Comparison of ENCODE assay signal across 1 cellular context in the genomic region with DNA sequence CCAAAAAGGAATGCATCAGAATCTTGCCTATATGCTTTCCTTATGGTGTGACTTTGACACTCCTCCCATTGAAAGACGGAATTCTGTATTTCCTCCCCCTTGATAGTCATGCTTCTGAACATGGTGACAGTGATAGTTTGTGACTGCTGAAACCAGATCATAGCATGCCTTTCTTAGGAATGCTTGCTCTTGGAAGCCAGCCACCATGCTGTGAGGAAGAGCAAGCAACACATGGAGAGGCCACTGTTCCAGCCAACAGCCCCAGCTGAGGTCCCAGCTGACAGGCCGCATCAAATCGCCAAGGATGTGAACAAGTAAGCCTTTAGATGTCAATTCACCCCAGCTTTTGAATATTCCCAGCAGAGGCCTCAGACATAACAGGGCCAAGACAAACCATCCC.
TF ChIP-seq lines count a peak whose summit lies in the region.

No MANE protein-coding gene starts in this region.

TF ChIP-seq in SK-N-SH, 30 proteins besides CTCF, POLR2A, EP300 and RAD21 (continued from another document):
- TF ChIP-seq, protein P1, sequence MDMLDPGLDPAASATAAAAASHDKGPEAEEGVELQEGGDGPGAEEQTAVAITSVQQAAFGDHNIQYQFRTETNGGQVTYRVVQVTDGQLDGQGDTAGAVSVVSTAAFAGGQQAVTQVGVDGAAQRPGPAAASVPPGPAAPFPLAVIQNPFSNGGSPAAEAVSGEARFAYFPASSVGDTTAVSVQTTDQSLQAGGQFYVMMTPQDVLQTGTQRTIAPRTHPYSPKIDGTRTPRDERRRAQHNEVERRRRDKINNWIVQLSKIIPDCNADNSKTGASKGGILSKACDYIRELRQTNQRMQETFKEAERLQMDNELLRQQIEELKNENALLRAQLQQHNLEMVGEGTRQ (IDR thresholded peaks at IDR 0.05; ENCODE audit: borderline replicate concordance, low read depth, low read length) = no peak
TF ChIP-seq in SK-N-SH: peak in this region for 4.
